In the genomic region with DNA sequence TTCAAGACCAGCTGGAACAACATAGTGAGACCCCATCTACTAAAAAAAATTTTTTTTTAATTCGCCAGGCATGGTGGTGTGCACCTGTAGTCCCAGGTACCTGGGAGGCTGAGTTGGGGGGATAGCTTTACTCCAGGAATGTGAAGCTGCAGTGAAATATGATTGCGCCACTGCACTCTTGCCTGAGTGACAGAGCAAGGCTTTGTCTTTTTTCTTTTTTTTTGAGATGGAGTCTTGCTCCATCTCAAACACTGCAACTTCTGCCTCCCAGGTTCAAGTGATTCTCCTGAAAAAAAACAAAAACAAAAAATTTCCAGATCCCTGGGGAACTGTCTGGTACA, we compare ENCODE assay signal across 1 cellular context.
TF ChIP-seq lines count a peak whose summit lies in the region.

No MANE protein-coding gene starts in this region.

TF ChIP-seq in HepG2, 621 proteins besides CTCF, POLR2A, EP300 and RAD21:
- TF ChIP-seq TCF12 (IDR thresholded peaks at IDR 0.05) (no peak), TCF12 (CRISPR knock-in tag; IDR thresholded peaks at IDR 0.05) (no peak), ZBTB4 (CRISPR knock-in tag; IDR thresholded peaks at IDR 0.05; ENCODE audit: borderline replicate concordance) (0 out of 2 replicates have a peak, but pooled peaks have one; percentile 2), ZNF460 (CRISPR knock-in tag; IDR thresholded peaks at IDR 0.05; ENCODE audit: borderline replicate concordance) (peak; percentile 64; the same call in 1 of the 2 replicates), NONO (IDR thresholded peaks at IDR 0.05) (no peak), NONO (CRISPR knock-in tag; conservative IDR thresholded peaks at IDR 0.05) (no peak), KDM6A (CRISPR knock-in tag; IDR thresholded peaks at IDR 0.05; ENCODE audit: low read depth) (no peak), ERF (CRISPR knock-in tag; IDR thresholded peaks at IDR 0.05) (no peak), CEBPB (IDR thresholded peaks at IDR 0.05; ENCODE audit: borderline replicate concordance, low read depth, low read length) (peak; percentile 63), ZNF34 (CRISPR knock-in tag; IDR thresholded peaks at IDR 0.05; ENCODE audit: borderline replicate concordance) (no peak), ZFP62 (CRISPR knock-in tag; IDR thresholded peaks at IDR 0.05) (no peak), ZNF772 (CRISPR knock-in tag; IDR thresholded peaks at IDR 0.05) (no peak), HOXD1 (CRISPR knock-in tag; IDR thresholded peaks at IDR 0.05) (no peak)
